ENCODE assay signal across 28 cellular contexts in genomic region chr16:87823146-87823929, GRCh38. TPM values are rescaled to one million over a fixed set of nuclear protein-coding genes. Genes with fewer than 3 reads are reported as not detected.
DNase-seq lines count a peak whose midpoint lies in the region; ATAC-seq and TF ChIP-seq lines count a peak whose summit lies in the region.
"Had no signal": no experiment of that assay in that cellular context is flagged by ENCODE, and none has a peak within 500 bp of the region (broad histone marks: within the 10 kb centered on the region; RNA-seq: fewer than 3 reads in every experiment).

No MANE protein-coding gene starts in this region.

- TF ChIP-seq CTCF in mammary epithelial cell (conservative IDR thresholded peaks at IDR 0.05 in 1 of 2, IDR thresholded peaks at IDR 0.05 in 1 of 2; ENCODE audit: extremely low read depth in 1 of 2, insufficient read depth in 1 of 2, low read depth in 1 of 2, low read length in 2 of 2): no peak
- no peak for TF ChIP-seq CTCF in breast epithelium (IDR thresholded peaks at IDR 0.05)
- TF ChIP-seq CTCF in RWPE2 (IDR thresholded peaks at IDR 0.05; ENCODE audit: poor library complexity, severe bottlenecking): no peak
- no peak for TF ChIP-seq CTCF in esophagus squamous epithelium (IDR thresholded peaks at IDR 0.05)
- no peak for TF ChIP-seq CTCF in vagina (IDR thresholded peaks at IDR 0.05)
- no peak for TF ChIP-seq CTCF in testis (IDR thresholded peaks at IDR 0.05)

- peak; percentile 2 for ATAC-seq in RWPE2 (ENCODE audit: low read depth)
- ATAC-seq in natural killer cell treated with Interleukin-12 subunit alpha and Interleukin-12 subunit beta and Interleukin-15 and Interleukin-18, amount 100 ng/mL, for 72 hours: no peak
- ATAC-seq: K562 had no signal

- H3K27me3 ChIP-seq in mammary epithelial cell (ENCODE audit: insufficient read depth, low read length) (no peaks in the 10 kb centered on the region), breast epithelium (peaks cover 0 to 14% of the 10 kb centered on the region in 2 donors), RWPE2 (ENCODE audit: insufficient read depth, poor library complexity, severe bottlenecking) (no peaks in the 10 kb centered on the region), esophagus squamous epithelium (peaks cover 0 to 60% (median 0%) of the 10 kb centered on the region in 4 donors), vagina (no peaks in the 10 kb centered on the region), testis (no peaks in the 10 kb centered on the region)
- H3K27me3 ChIP-seq: Peyer's patch had no signal

- TF ChIP-seq POLR2A in breast epithelium (IDR thresholded peaks at IDR 0.05) (no peak), esophagus squamous epithelium (IDR thresholded peaks at IDR 0.05) (no peak), vagina (IDR thresholded peaks at IDR 0.05) (no peak), testis (IDR thresholded peaks at IDR 0.05) (no peak)

- WGBS in mammary epithelial cell (ENCODE audit: low coverage, missing lambda C conversion rate): 42% methylated on average over 21 of the region's 25 CpGs
- 30 to 52% methylated on average over 13 to 14 of the region's 25 CpGs for WGBS in esophagus squamous epithelium, 2 donors
- 91 to 92% methylated on average over 15 to 25 of the region's 25 CpGs for WGBS in testis, 2 donors

- H3K9me3 ChIP-seq in mammary epithelial cell (replicated peaks; ENCODE audit: insufficient read depth, low read length) (peaks cover 7% of the 10 kb centered on the region), breast epithelium (peaks cover under 1 to 3% of the 10 kb centered on the region in 2 donors), RWPE2 (ENCODE audit: severe bottlenecking) (peaks cover 4% of the 10 kb centered on the region), esophagus squamous epithelium (peaks cover 0 to 7% (median 6%) of the 10 kb centered on the region in 3 donors), vagina (no peaks in the 10 kb centered on the region), testis (no peaks in the 10 kb centered on the region)
- H3K9me3 ChIP-seq: HAP-1 had no signal

- H2AFZ ChIP-seq in mammary epithelial cell (ENCODE audit: low read depth, low read length): no peak overlapping the region

- H3K27ac ChIP-seq in mammary epithelial cell (ENCODE audit: insufficient read depth, low read depth, low read length): no peak overlapping the region
- H3K27ac ChIP-seq in breast epithelium: no peak overlapping the region
- peak overlapping the region; percentile 59 for H3K27ac ChIP-seq in RWPE2 (ENCODE audit: poor library complexity, severe bottlenecking)
- H3K27ac ChIP-seq in esophagus squamous epithelium: peak overlapping the region; percentile 70 to 85 (median 77)
- H3K27ac ChIP-seq in vagina: peak overlapping the region; percentile 39
- H3K27ac ChIP-seq in testis: no peak overlapping the region
- H3K27ac ChIP-seq: dorsolateral prefrontal cortex, Peyer's patch, spleen, transverse colon had no signal

- H3K4me1 ChIP-seq in mammary epithelial cell (ENCODE audit: insufficient read depth, low read length): peaks cover 29% of the 10 kb centered on the region
- no peaks in the 10 kb centered on the region for H3K4me1 ChIP-seq in breast epithelium
- H3K4me1 ChIP-seq in RWPE2 (ENCODE audit: insufficient read depth, poor library complexity, severe bottlenecking): peaks cover 13% of the 10 kb centered on the region
- peaks cover 11 to 60% (median 27%) of the 10 kb centered on the region in 3 donors for H3K4me1 ChIP-seq in esophagus squamous epithelium
- H3K4me1 ChIP-seq in vagina: peaks cover 18% of the 10 kb centered on the region
- H3K4me1 ChIP-seq in testis: no peaks in the 10 kb centered on the region
- H3K4me1 ChIP-seq: Peyer's patch, transverse colon had no signal

- H3K79me2 ChIP-seq in mammary epithelial cell (ENCODE audit: insufficient read depth, low read length): no peaks in the 10 kb centered on the region

- CTCF ChIA-PET in mammary epithelial cell (lab: Charles Lee; ENCODE audit: low non-redundant PET): interaction anchor here (0.6 kb wide), 1 partner anchor 407 kb away, joined by 3 read pairs; no protein-coding TSS in a partner anchor

- intact Hi-C loops in mammary epithelial cell (cut with micrococcal nuclease) (loop anchor here (1.0 kb wide), 1 partner anchor 44 kb away; no protein-coding TSS in a partner anchor), breast epithelium (cut with DNase I; ENCODE audit: low total_unique reads) (no loop called here), esophagus squamous epithelium (cut with DNase I) (no loop called here), vagina (cut with DNase I) (no loop called here), testis (cut with DNase I; ENCODE audit: low total_unique reads) (no loop called here)

- dilution Hi-C loops in mammary epithelial cell (cut with HindIII; ENCODE audit: low sequenced_read_pairs): no loop called here

- H3K9ac ChIP-seq in mammary epithelial cell (ENCODE audit: insufficient read depth, low read length): no peak overlapping the region

- H3K4me3 Mint-ChIP-seq in natural killer cell treated with Interleukin-12 subunit alpha and Interleukin-12 subunit beta and Interleukin-15 and Interleukin-18, amount 100 ng/mL, for 72 hours: no peak overlapping the region
- H3K4me3 Mint-ChIP-seq: CD14-positive monocyte had no signal

- no peaks in the 10 kb centered on the region for H3K36me3 ChIP-seq in mammary epithelial cell (ENCODE audit: insufficient read depth, low read length)
- no peaks in the 10 kb centered on the region for H3K36me3 ChIP-seq in breast epithelium
- H3K36me3 ChIP-seq in RWPE2 (ENCODE audit: low read depth): no peaks in the 10 kb centered on the region
- H3K36me3 ChIP-seq in esophagus squamous epithelium: no peaks in the 10 kb centered on the region
- no peaks in the 10 kb centered on the region for H3K36me3 ChIP-seq in vagina
- H3K36me3 ChIP-seq in testis (ENCODE audit: low read depth, missing control alignments): no peaks in the 10 kb centered on the region
- H3K36me3 ChIP-seq: HAP-1, Peyer's patch, spleen, transverse colon had no signal

- no peaks in the 10 kb centered on the region for H3K9me3 Mint-ChIP-seq in natural killer cell treated with Interleukin-12 subunit alpha and Interleukin-12 subunit beta and Interleukin-15 and Interleukin-18, amount 100 ng/mL, for 72 hours

- no peaks in the 10 kb centered on the region for H3K36me3 Mint-ChIP-seq in natural killer cell treated with Interleukin-12 subunit alpha and Interleukin-12 subunit beta and Interleukin-15 and Interleukin-18, amount 100 ng/mL, for 72 hours

- peaks cover 0 to 2% of the 10 kb centered on the region in 2 donors for H3K4me1 Mint-ChIP-seq in natural killer cell treated with Interleukin-12 subunit alpha and Interleukin-12 subunit beta and Interleukin-15 and Interleukin-18, amount 100 ng/mL, for 72 hours (ENCODE audit: low read depth in 2 of 2)

- peak overlapping the region in 1 of 2 donors; percentile 57 for H3K27ac Mint-ChIP-seq in natural killer cell treated with Interleukin-12 subunit alpha and Interleukin-12 subunit beta and Interleukin-15 and Interleukin-18, amount 100 ng/mL, for 72 hours
- H3K27ac Mint-ChIP-seq: CD14-positive monocyte had no signal

- H4K20me1 ChIP-seq in mammary epithelial cell (ENCODE audit: insufficient read depth, low read length): no peaks in the 10 kb centered on the region

- H3K4me2 ChIP-seq in mammary epithelial cell (ENCODE audit: insufficient read depth, low read depth, low read length): no peak overlapping the region

- DNase-seq in mammary epithelial cell (peak; percentile 79), breast epithelium (ENCODE audit: low spot score in 2 of 2) (no peak), RWPE2 (ENCODE audit: low spot score) (peak; percentile 75), esophagus squamous epithelium (lab: John Stamatoyannopoulos, UW) (no peak), vagina (ENCODE audit: extremely low spot score in 2 of 2) (no peak), testis (no peak), LoVo (ENCODE audit: low spot score) (no peak)
- no peak for DNase-seq in natural killer cell treated with Interleukin-12 subunit alpha and Interleukin-12 subunit beta and Interleukin-15 and Interleukin-18, amount 100 ng/mL, for 72 hours (ENCODE audit: low spot score)
- DNase-seq: ACHN; activated CD4-positive, alpha-beta T cell treated with anti-CD3 and anti-CD28 coated beads, Interleukin-2, amount 50 U/mL, for 1 hour; activated gamma-delta T cell treated with Interleukin-2 at 50 U/mL for 16 hours; amygdala; central memory CD4-positive, alpha-beta T cell; dorsolateral prefrontal cortex; foreskin melanocyte; hippocampal formation; MM.1S; NCI-H1417 treated with DMSO at 0.1 percent for 48 hours; nucleus accumbens; Peyer's patch; spleen; stimulated activated CD4-positive, alpha-beta T cell treated with anti-CD3 and anti-CD28 coated beads, Interleukin-4, amount 100 ng/mL, for 1 hour; stimulated activated naive CD4-positive, alpha-beta T cell treated with Interleukin-2 at 50 U/mL for 16 hours; transverse colon had no signal

- TSS peak; percentile 84 for BruUV-seq in mammary epithelial cell (replicated peaks; lab: Mats Ljungman, UMichigan)

- in situ Hi-C loops in mammary epithelial cell (cut with MboI; ENCODE audit: low sequenced_read_pairs in 2 of 2): no loop called here

- H3K27me3 Mint-ChIP-seq in natural killer cell treated with Interleukin-12 subunit alpha and Interleukin-12 subunit beta and Interleukin-15 and Interleukin-18, amount 100 ng/mL, for 72 hours: no peaks in the 10 kb centered on the region

- H3K4me3 ChIP-seq in mammary epithelial cell (replicated peaks in 1 of 3; ENCODE audit: insufficient read depth in 1 of 3, low read depth in 2 of 3, low read length in 3 of 3) (no peak overlapping the region), breast epithelium (no peak overlapping the region), RWPE2 (ENCODE audit: severe bottlenecking) (no peak overlapping the region), esophagus squamous epithelium (no peak overlapping the region), vagina (no peak overlapping the region), testis (no peak overlapping the region)
- H3K4me3 ChIP-seq: dorsolateral prefrontal cortex, HAP-1, K562, lung, Peyer's patch, spleen, transverse colon had no signal

RNA-seq across cellular contexts. Expression of gene SLC7A5, which starts 46.0 kb away (rescaled TPM):
- total RNA-seq in mammary epithelial cell: 1,000 to 10,000 TPM; 1,822 to 2,475 TPM
- polyA plus RNA-seq in mammary epithelial cell: 680 TPM
- 936 TPM for polyA minus RNA-seq in mammary epithelial cell
- 1 to 10 TPM in 2 of 3 donors, under 1 TPM in 1; 0.48 to 7.3 (median 5.9) TPM for total RNA-seq in breast epithelium
- total RNA-seq in esophagus squamous epithelium: 100 to 1,000 TPM in 3 of 4 donors, 10 to 100 TPM in 1; 75.3 to 179 (median 145) TPM
- 22.8 TPM for total RNA-seq in vagina
- total RNA-seq in natural killer cell treated with Interleukin-12 subunit alpha and Interleukin-12 subunit beta and Interleukin-15 and Interleukin-18, amount 100 ng/mL, for 72 hours: 100 to 1,000 TPM; 142 to 348 TPM
- total RNA-seq in testis: 100 to 1,000 TPM; 263 to 290 TPM
- polyA plus RNA-seq in testis (ENCODE audit: insufficient read depth, low read depth, low replicate concordance): 179 TPM

RNA-seq across cellular contexts. Expression of gene KLHDC4, which starts 57.6 kb away (rescaled TPM):
- total RNA-seq in mammary epithelial cell: 10 to 100 TPM; 21.7 to 39.0 TPM
- polyA plus RNA-seq in mammary epithelial cell: 17.0 TPM
- 45.1 TPM for polyA minus RNA-seq in mammary epithelial cell
- 10 to 100 TPM; 25.9 to 35.6 (median 32.4) TPM for total RNA-seq in breast epithelium
- 10 to 100 TPM; 16.2 to 29.4 (median 21.5) TPM for total RNA-seq in esophagus squamous epithelium
- 62.9 TPM for total RNA-seq in vagina
- 100 to 1,000 TPM in 1 of 2 donors, 10 to 100 TPM in 1; 71.0 to 188 TPM for total RNA-seq in natural killer cell treated with Interleukin-12 subunit alpha and Interleukin-12 subunit beta and Interleukin-15 and Interleukin-18, amount 100 ng/mL, for 72 hours
- 100 to 1,000 TPM in 1 of 2 donors, 10 to 100 TPM in 1; 79.2 to 130 TPM for total RNA-seq in testis
- polyA plus RNA-seq in testis (ENCODE audit: insufficient read depth, low read depth, low replicate concordance): 60.6 TPM

Comparison
In these comparisons a context has a peak if more than half of its experiments do, and no peak if none do; other contexts are left out.
1. DNase-seq: peak in mammary epithelial cell (single experiment) and RWPE2 (single experiment); none in breast epithelium (0 of 2), esophagus squamous epithelium (single experiment), vagina (0 of 2), natural killer cell treated with Interleukin-12 subunit alpha and Interleukin-12 subunit beta and Interleukin-15 and Interleukin-18, amount 100 ng/mL, for 72 hours (single experiment), testis (single experiment) and LoVo (single experiment).
2. RNA of gene SLC7A5, which starts 46.0 kb away (total RNA-seq): 1,822 to 2,475 TPM in mammary epithelial cell; 142 to 348 TPM in natural killer cell treated with Interleukin-12 subunit alpha and Interleukin-12 subunit beta and Interleukin-15 and Interleukin-18, amount 100 ng/mL, for 72 hours, 263 to 290 TPM in testis, 75.3 to 179 TPM in esophagus squamous epithelium, 22.8 TPM in vagina (single experiment) and 0.48 to 7.3 TPM in breast epithelium; every median in the first group is over 4 times any median in the second.
3. H3K27ac ChIP-seq: peak in RWPE2 (single experiment), esophagus squamous epithelium (4 of 4) and vagina (single experiment); none in mammary epithelial cell (single experiment), breast epithelium (0 of 2) and testis (0 of 2).